Comparison of ENCODE assay signal across 19 cellular contexts in genomic region chr1:13556224-13556764, GRCh38. TPM values are rescaled to one million over a fixed set of nuclear protein-coding genes. Genes with fewer than 3 reads are reported as not detected.
"Had no signal": no experiment of that assay in that cellular context is flagged by ENCODE, and none has a peak within 500 bp of the region (broad histone marks: within the 10 kb centered on the region; RNA-seq: fewer than 3 reads in every experiment).

No MANE protein-coding gene starts in this region.

- H3K4me3 ChIP-seq: heart left ventricle, mucosa of descending colon, right atrium auricular region, sigmoid colon, skin epidermis had no signal

- H3K4me3 Mint-ChIP-seq: dendritic cell treated with granulocyte-macrophage colony-stimulating factor and Interleukin-4, amounts not matched to agents 40 ng/mL and 50 ng/mL, for 4 days; effector memory CD8-positive, alpha-beta T cell; naive thymus-derived CD8-positive, alpha-beta T cell had no signal

- H3K4me1 Mint-ChIP-seq: naive thymus-derived CD8-positive, alpha-beta T cell had no signal

- ATAC-seq: effector memory CD8-positive, alpha-beta T cell; heart left ventricle; left lobe of liver; mucosa of descending colon; naive thymus-derived CD8-positive, alpha-beta T cell had no signal

- H3K36me3 ChIP-seq: heart left ventricle, right atrium auricular region, sigmoid colon had no signal

- H3K27ac Mint-ChIP-seq: dendritic cell treated with granulocyte-macrophage colony-stimulating factor and Interleukin-4, amounts not matched to agents 40 ng/mL and 50 ng/mL, for 4 days; effector memory CD8-positive, alpha-beta T cell; naive thymus-derived CD8-positive, alpha-beta T cell had no signal

- H3K27ac ChIP-seq: heart left ventricle, right atrium auricular region, sigmoid colon, skin epidermis had no signal

- H3K36me3 Mint-ChIP-seq: naive thymus-derived CD8-positive, alpha-beta T cell had no signal

- H3K27me3 ChIP-seq: heart left ventricle, right atrium auricular region had no signal

- H3K4me1 ChIP-seq: heart left ventricle, right atrium auricular region, sigmoid colon had no signal

- DNase-seq: effector memory CD8-positive, alpha-beta T cell; erythroblast; heart left ventricle; hypothalamus; mammary epithelial cell; mucosa of descending colon; naive thymus-derived CD8-positive, alpha-beta T cell; posterior cingulate gyrus; sigmoid colon; stimulated activated CD4-positive, alpha-beta T cell treated with anti-CD3 and anti-CD28 coated beads, Interleukin-12 subunit alpha, Interleukin-12 subunit beta, amount 100 ng/mL, for 4 hours; stimulated activated naive CD4-positive, alpha-beta T cell treated with Interleukin-2 at 50 U/mL for 16 hours had no signal

- H3K9me3 ChIP-seq: heart left ventricle, mucosa of descending colon, right atrium auricular region, sigmoid colon had no signal

- H3K9me3 Mint-ChIP-seq: dendritic cell treated with granulocyte-macrophage colony-stimulating factor and Interleukin-4, amounts not matched to agents 40 ng/mL and 50 ng/mL, for 4 days; effector memory CD8-positive, alpha-beta T cell; naive thymus-derived CD8-positive, alpha-beta T cell had no signal

RNA-seq across cellular contexts. Expression of gene PDPN, which starts 27.3 kb away (rescaled TPM):
- total RNA-seq: naive thymus-derived CD8-positive, alpha-beta T cell; osteocyte; pulmonary artery endothelial cell had no signal

RNA-seq across cellular contexts. Expression of gene LRRC38, which starts 42.5 kb away (rescaled TPM):
- total RNA-seq: frontal cortex; glomerular endothelial cell; left lobe of liver; mammary epithelial cell; mucosa of descending colon; naive thymus-derived CD8-positive, alpha-beta T cell; osteocyte; pulmonary artery endothelial cell; sigmoid colon had no signal
